Comparison of ENCODE assay signal across 16 cellular contexts in the genomic region with DNA sequence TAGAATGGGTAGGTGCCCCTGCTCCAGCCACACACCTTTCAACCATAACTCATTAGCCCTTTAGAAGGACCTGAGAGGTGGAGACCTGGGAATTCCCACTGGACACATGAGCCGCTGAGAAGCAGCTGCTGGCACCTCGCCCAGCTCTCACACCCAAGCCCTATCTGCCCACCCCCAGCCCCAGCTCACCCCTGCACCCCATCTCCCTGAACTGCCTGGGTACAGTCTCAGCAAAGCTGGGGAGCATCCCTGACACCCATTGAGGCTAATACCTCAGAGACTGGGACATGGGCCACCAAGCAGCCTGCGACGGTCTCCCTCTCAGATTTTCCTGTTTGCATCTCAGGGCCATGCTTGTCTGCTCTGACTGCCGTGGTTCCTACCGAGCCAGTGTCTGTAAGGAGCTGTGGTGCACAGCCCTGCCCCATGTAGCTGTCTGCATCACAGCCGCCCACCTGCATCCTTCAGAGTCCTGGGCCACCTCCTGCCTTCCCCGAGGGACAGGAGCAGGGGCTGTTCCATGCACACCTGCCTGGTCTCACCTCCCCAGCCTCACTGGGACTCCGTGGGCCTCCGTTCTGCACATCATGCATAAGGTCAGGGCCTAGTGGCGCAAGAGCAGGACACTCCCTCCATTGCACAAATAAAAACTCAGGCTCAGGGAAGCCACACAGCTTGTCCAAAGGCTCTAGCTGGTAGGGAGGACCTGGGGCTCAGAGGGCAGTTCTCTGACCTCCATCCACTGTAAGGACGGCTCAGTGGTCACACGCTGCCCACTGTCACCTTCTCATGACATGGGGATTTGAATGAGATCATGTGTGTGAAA.
"Had no signal": no experiment of that assay in that cellular context is flagged by ENCODE, and none has a peak within 500 bp of the region (broad histone marks: within the 10 kb centered on the region; RNA-seq: fewer than 3 reads in every experiment).

No MANE protein-coding gene starts in this region.

- H3K27ac ChIP-seq: dorsolateral prefrontal cortex, left lung, right atrium auricular region, suprapubic skin had no signal

- FAIRE-seq: islet of Langerhans, small intestine had no signal

- H3K36me3 ChIP-seq: left lung, right atrium auricular region, suprapubic skin had no signal

- H3K4me3 ChIP-seq: dorsolateral prefrontal cortex, left lung, mucosa of descending colon, right atrium auricular region, suprapubic skin had no signal

- H3K27me3 ChIP-seq: left lung, right atrium auricular region, suprapubic skin had no signal

- H3K4me1 ChIP-seq: left lung, right atrium auricular region, suprapubic skin had no signal

- DNase-seq: activated CD4-positive, alpha-beta T cell treated with anti-CD3 and anti-CD28 coated beads, Interleukin-2, amount 50 U/mL, for 1 hour; activated CD8-positive, alpha-beta memory T cell treated with anti-CD3 and anti-CD28 coated beads for 24 hours; activated naive CD4-positive, alpha-beta T cell treated with anti-CD3 and anti-CD28 coated beads for 36 hours; activated T-cell treated with anti-CD3 and anti-CD28 coated beads for 4 hours; erythroblast; left lung; mucosa of descending colon; naive thymus-derived CD8-positive, alpha-beta T cell; small intestine; T-helper 1 cell; T1000 had no signal

- H3K9me3 ChIP-seq: left lung, mucosa of descending colon, right atrium auricular region, suprapubic skin had no signal

- ATAC-seq: activated CD4-positive, CD25-positive, alpha-beta regulatory T cell treated with anti-CD3 and anti-CD28 coated beads, Interleukin-2, amount 50 U/mL, for 24 hours; left lung; mucosa of descending colon; naive thymus-derived CD8-positive, alpha-beta T cell had no signal
